ENCODE assay signal across 11 cellular contexts in genomic region chr19:47518139-47518538, GRCh38. TPM values are rescaled to one million over a fixed set of nuclear protein-coding genes. Genes with fewer than 3 reads are reported as not detected.
A peak's percentile ranks its signal among the peaks of the same experiment; 100 is the strongest.
DNase-seq lines count a peak whose midpoint lies in the region; ATAC-seq and TF ChIP-seq lines count a peak whose summit lies in the region.
"Had no signal": no experiment of that assay in that cellular context is flagged by ENCODE, and none has a peak within 500 bp of the region (broad histone marks: within the 10 kb centered on the region; RNA-seq: fewer than 3 reads in every experiment).

No MANE protein-coding gene starts in this region.

- no peak for TF ChIP-seq CTCF in GM10266 (IDR thresholded peaks at IDR 0.05; ENCODE audit: control insufficient read depth, insufficient read depth, low read depth, missing control alignments)
- TF ChIP-seq CTCF in type B pancreatic cell (conservative IDR thresholded peaks at IDR 0.05) = no peak

- ATAC-seq in HG03432 (IDR thresholded peaks at IDR 0.05; ENCODE audit: unreplicated experiment) = no peak
- ATAC-seq: heart left ventricle had no signal

- H3K27ac Mint-ChIP-seq in IgD-negative memory B cell (peak overlapping the region; percentile 81 to 98 (median 94)), type B pancreatic cell (no peak overlapping the region)

- H3K27me3 Mint-ChIP-seq in IgD-negative memory B cell (peaks cover 21% of the 10 kb centered on the region), type B pancreatic cell (peaks cover 19% of the 10 kb centered on the region)

- H3K4me1 Mint-ChIP-seq in IgD-negative memory B cell (peaks cover 22 to 25% (median 23%) of the 10 kb centered on the region in 3 donors), type B pancreatic cell (ENCODE audit: unreplicated experiment) (peaks cover 14% of the 10 kb centered on the region)

- H3K36me3 Mint-ChIP-seq in IgD-negative memory B cell = peaks cover 2% of the 10 kb centered on the region
- no peaks in the 10 kb centered on the region for H3K36me3 Mint-ChIP-seq in type B pancreatic cell

- DNase-seq in GM10266 (ENCODE audit: extremely low spot score) (peak; percentile 76), type B pancreatic cell (ENCODE audit: extremely low spot score, unreplicated experiment) (no peak), SW480 (ENCODE audit: low spot score) (no peak), AG08396 (ENCODE audit: low spot score) (no peak)
- peak; percentile 45 for DNase-seq in activated T-cell treated with anti-CD3 and anti-CD28 coated beads, Interleukin-2, amount 50 U/mL, for 1 hour
- peak; percentile 49 for DNase-seq in stimulated activated CD4-positive, alpha-beta T cell treated with anti-CD3 and anti-CD28 coated beads, Interleukin-1b, Interleukin-23, amount 100 ng/mL, for 48 hours
- DNase-seq: EL, heart left ventricle, NCI-H345 had no signal

- H3K9me3 Mint-ChIP-seq in IgD-negative memory B cell (no peaks in the 10 kb centered on the region), type B pancreatic cell (no peaks in the 10 kb centered on the region)

- H3K4me3 Mint-ChIP-seq in IgD-negative memory B cell (peak overlapping the region in 3 of 4 donors; percentile 26 to 87 (median 64)), type B pancreatic cell (no peak overlapping the region)

RNA-seq across cellular contexts. Expression of gene NAPA, which starts 3.3 kb away (rescaled TPM):
- polyA plus RNA-seq in IgD-negative memory B cell = 95.3 TPM
- 63.0 and 80.6 TPM in 2 replicates for total RNA-seq in type B pancreatic cell (ENCODE audit: low replicate concordance)

RNA-seq across cellular contexts. Expression of gene KPTN, which starts 34.1 kb away (rescaled TPM):
- polyA plus RNA-seq in IgD-negative memory B cell = 6.5 TPM
- total RNA-seq in type B pancreatic cell (ENCODE audit: low replicate concordance) = 9.6 and 21.2 TPM in 2 replicates

RNA-seq across cellular contexts. Expression of gene SLC8A2, which starts 46.4 kb away (rescaled TPM):
- not detected for polyA plus RNA-seq in IgD-negative memory B cell
- total RNA-seq in type B pancreatic cell (ENCODE audit: low replicate concordance) = 1.2 and 1.3 TPM in 2 replicates

RNA-seq across cellular contexts. Expression of gene ZNF541, which starts 54.8 kb away (rescaled TPM):
- not detected for polyA plus RNA-seq in IgD-negative memory B cell
- not detected in 2 replicates for total RNA-seq in type B pancreatic cell (ENCODE audit: low replicate concordance)

Comparison
In these comparisons a context has a peak if more than half of its experiments do, and no peak if none do; other contexts are left out.
1. DNase-seq: peak in GM10266 (single experiment), activated T-cell treated with anti-CD3 and anti-CD28 coated beads, Interleukin-2, amount 50 U/mL, for 1 hour (single experiment) and stimulated activated CD4-positive, alpha-beta T cell treated with anti-CD3 and anti-CD28 coated beads, Interleukin-1b, Interleukin-23, amount 100 ng/mL, for 48 hours (single experiment); none in type B pancreatic cell (single experiment), SW480 (single experiment) and AG08396 (single experiment).